Comparison of ENCODE assay signal across 35 cellular contexts in the genomic region with DNA sequence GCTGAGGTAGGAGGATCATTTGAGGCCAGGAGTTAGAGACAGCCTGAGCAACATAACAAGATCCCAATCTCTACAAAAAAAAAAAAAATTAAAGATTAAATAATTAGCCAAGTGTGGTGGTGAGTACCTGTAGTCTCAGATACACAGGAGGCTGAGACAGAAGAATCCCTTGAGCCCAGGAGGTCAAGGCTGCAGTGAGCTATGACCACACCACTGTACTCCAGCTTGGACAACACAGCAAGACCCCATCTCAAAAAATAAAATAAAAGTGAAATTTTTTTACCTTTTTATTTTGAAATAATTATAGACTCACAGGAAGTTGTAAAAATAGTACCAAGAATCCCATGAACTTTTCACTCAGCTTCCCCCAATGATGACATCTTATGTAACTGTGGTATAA.
"Had no signal": no experiment of that assay in that cellular context is flagged by ENCODE, and none has a peak within 500 bp of the region (broad histone marks: within the 10 kb centered on the region; RNA-seq: fewer than 3 reads in every experiment).

No MANE protein-coding gene starts in this region.

- H3K4me3 ChIP-seq: MG63 had no signal

- H3K9me3 ChIP-seq: MG63 had no signal

- DNase-seq: Karpas-422, Kasumi-1, MG63, MM.1S, MV-4-11, NCI-H1048, NCI-H1092, NCI-H1092 treated with DMSO at 0.1 percent for 48 hours, NCI-H1105, NCI-H1105 treated with DMSO at 0.1 percent for 48 hours, NCI-H1417, NCI-H1417 treated with DMSO at 0.1 percent for 48 hours, NCI-H1436, NCI-H1436 treated with DMSO at 0.1 percent for 48 hours, NCI-H146, NCI-H1694, NCI-H1694 treated with DMSO at 0.1 percent for 48 hours, NCI-H187, NCI-H187 treated with DMSO at 0.1 percent for 48 hours, NCI-H1930, NCI-H2029, NCI-H2029 treated with DMSO at 0.1 percent for 48 hours, NCI-H2081, NCI-H2081 treated with DMSO at 0.1 percent for 48 hours, NCI-H2107, NCI-H2171, NCI-H2171 treated with DMSO at 0.1 percent for 48 hours, NCI-H2227 treated with DMSO at 0.1 percent for 48 hours, NCI-H226, NCI-H345, NCI-H446, NCI-H446 treated with DMSO at 0.1 percent for 48 hours, NCI-H510A, NCI-H510A treated with DMSO at 0.1 percent for 48 hours, NCI-H524 had no signal

- H3K27me3 ChIP-seq: MG63 had no signal

- H3K36me3 ChIP-seq: MG63 had no signal
